ENCODE assay signal across 17 cellular contexts in the genomic region with DNA sequence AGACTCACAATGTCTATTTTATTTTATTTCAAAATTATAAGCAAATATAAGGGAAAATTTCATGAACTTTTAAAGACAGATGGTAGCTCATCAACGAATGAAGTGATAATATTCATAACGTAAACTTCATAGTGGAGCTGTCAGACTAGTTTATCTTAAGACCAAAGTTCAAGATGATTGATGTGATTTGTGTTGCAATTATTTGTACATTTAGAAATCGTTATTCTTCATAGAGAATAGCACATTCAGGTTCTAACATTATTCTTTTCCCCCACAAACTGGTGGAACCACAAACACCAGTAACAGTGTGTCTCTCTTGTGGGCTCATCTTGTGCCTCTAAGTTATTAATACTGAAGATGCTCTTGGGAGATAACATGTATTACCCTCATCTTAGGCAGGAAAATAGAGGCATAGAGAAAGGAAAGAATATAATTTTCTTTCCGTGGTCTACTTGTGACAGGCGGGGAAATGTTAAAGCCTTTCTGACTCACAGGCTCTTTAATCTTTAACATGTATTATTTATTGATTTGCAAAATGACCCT.
"Had no signal": no experiment of that assay in that cellular context is flagged by ENCODE, and none has a peak within 500 bp of the region (broad histone marks: within the 10 kb centered on the region; RNA-seq: fewer than 3 reads in every experiment).

No MANE protein-coding gene starts in this region.

- FAIRE-seq: kidney had no signal

- DNase-seq: activated naive CD4-positive, alpha-beta T cell treated with Interleukin-2 at 50 U/mL for 16 hours; activated T-cell treated with anti-CD3 and anti-CD28 coated beads, Interleukin-2, amount 50 U/mL, for 48 hours; anterior cingulate cortex; effector CD4-positive, alpha-beta T cell; foreskin melanocyte; kidney; naive thymus-derived CD8-positive, alpha-beta T cell; psoas muscle; stimulated activated CD4-positive, alpha-beta T cell treated with anti-CD3 and anti-CD28 coated beads, Interleukin-12 subunit alpha, Interleukin-12 subunit beta, amount 100 ng/mL, for 4 hours; stimulated activated CD4-positive, alpha-beta T cell treated with anti-CD3 and anti-CD28 coated beads, Interleukin-4, amount 100 ng/mL, for 4 hours; T1000; trophoblast cell; uterus had no signal

- ATAC-seq: naive thymus-derived CD8-positive, alpha-beta T cell; psoas muscle; WTC11 had no signal

- H3K9me3 ChIP-seq: psoas muscle, right atrium auricular region, uterus had no signal

- H3K27ac ChIP-seq: psoas muscle, right atrium auricular region, uterus had no signal

- H3K9me3 Mint-ChIP-seq: dendritic cell treated with granulocyte-macrophage colony-stimulating factor and Interleukin-4, amounts not matched to agents 40 ng/mL and 50 ng/mL, for 4 days; naive thymus-derived CD8-positive, alpha-beta T cell had no signal

- H3K4me3 ChIP-seq: psoas muscle, right atrium auricular region, uterus had no signal

- H3K27me3 Mint-ChIP-seq: dendritic cell treated with granulocyte-macrophage colony-stimulating factor and Interleukin-4, amounts not matched to agents 40 ng/mL and 50 ng/mL, for 4 days; naive thymus-derived CD8-positive, alpha-beta T cell had no signal

- H3K4me1 ChIP-seq: uterus had no signal

- H3K36me3 ChIP-seq: right atrium auricular region, uterus had no signal

- H3K27me3 ChIP-seq: right atrium auricular region, uterus had no signal

- H3K27ac Mint-ChIP-seq: brain; dendritic cell treated with granulocyte-macrophage colony-stimulating factor and Interleukin-4, amounts not matched to agents 40 ng/mL and 50 ng/mL, for 4 days; WTC11 had no signal

- H3K4me3 Mint-ChIP-seq: brain; dendritic cell treated with granulocyte-macrophage colony-stimulating factor and Interleukin-4, amounts not matched to agents 40 ng/mL and 50 ng/mL, for 4 days; naive thymus-derived CD8-positive, alpha-beta T cell; WTC11 had no signal
